Comparison of ENCODE assay signal across 9 cellular contexts in the genomic region with DNA sequence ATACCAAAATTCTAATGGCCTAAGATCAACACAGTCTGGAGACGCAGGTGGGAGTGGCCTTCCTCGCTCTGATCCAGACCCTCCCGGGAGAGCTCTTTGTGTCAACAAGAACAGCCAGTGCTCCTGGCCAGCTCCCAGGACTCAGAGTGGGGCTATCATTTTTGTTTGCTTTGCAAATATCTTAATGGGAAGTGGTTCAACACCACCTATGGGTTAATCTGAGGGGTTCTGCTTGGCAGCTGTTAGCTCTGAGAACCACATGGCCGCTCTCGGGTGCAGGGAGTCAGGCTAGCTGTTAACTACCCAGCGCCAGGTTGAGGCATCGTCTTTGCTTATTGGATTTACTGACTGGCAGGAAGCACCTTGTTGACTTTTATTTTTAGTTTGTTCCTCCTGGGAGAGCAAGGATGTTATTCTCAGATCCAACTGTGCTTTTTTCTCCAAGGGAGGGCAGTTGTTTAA.
DNase-seq lines count a peak whose midpoint lies in the region; ATAC-seq and TF ChIP-seq lines count a peak whose summit lies in the region.
"Had no signal": no experiment of that assay in that cellular context is flagged by ENCODE, and none has a peak within 500 bp of the region (broad histone marks: within the 10 kb centered on the region; RNA-seq: fewer than 3 reads in every experiment).

No MANE protein-coding gene starts in this region.

- H3K27ac ChIP-seq in right lobe of liver, result peak overlapping the region in 2 of 3 donors; percentile 22 to 29
- H3K27ac ChIP-seq in aorta (ENCODE audit: low read depth in 1 of 2, low read length in 2 of 2), result peak overlapping the region in 1 of 2 donors; percentile 59

- peak; percentile 99 for DNase-seq in COR-L47 (lab: John Stamatoyannopoulos, UW)
- DNase-seq in NCI-H1930 (lab: John Stamatoyannopoulos, UW), result peak; percentile 92 to 97
- peak; percentile 82 to 85 (median 84) for DNase-seq in right lobe of liver
- DNase-seq in aorta, result peak; percentile 70 to 85
- DNase-seq in AML-193 (lab: John Stamatoyannopoulos, UW), result no peak
- DNase-seq in inferior parietal cortex (ENCODE audit: extremely low spot score), result no peak
- DNase-seq: activated B cell treated with CpG ODN at 0.5 μM for 24 hours had no signal

- TF ChIP-seq POLR2A in right lobe of liver (IDR thresholded peaks at IDR 0.05), result no peak

- H3K36me3 Mint-ChIP-seq in brain, result no peaks in the 10 kb centered on the region

- H3K9me3 Mint-ChIP-seq in brain, result no peaks in the 10 kb centered on the region
- H3K9me3 Mint-ChIP-seq: activated B cell treated with CpG ODN at 0.5 μM for 24 hours had no signal

- H3K4me3 ChIP-seq in right lobe of liver (peak overlapping the region in 2 of 3 donors; percentile 6 to 10), aorta (ENCODE audit: low read length in 2 of 2) (peak overlapping the region in 1 of 2 donors; percentile 24)

- intact Hi-C loops in right lobe of liver (cut with DNase I) (no loop called here), aorta (cut with DNase I) (no loop called here)

- 3% methylated on average over 5 of the region's 7 CpGs for WGBS in right lobe of liver (ENCODE audit: insufficient coverage, low coverage, low lambda C conversion rate, missing lambda C conversion rate)
- WGBS in aorta, 2 donors, result 2 to 3% methylated on average over 7 of the region's 7 CpGs

- TF ChIP-seq CTCF in brain (conservative IDR thresholded peaks at IDR 0.05) (no peak), right lobe of liver (IDR thresholded peaks at IDR 0.05) (no peak)

- peak overlapping the region in 4 of 5 experiments; percentile 5 to 57 (median 14) for H3K4me3 Mint-ChIP-seq in brain
- H3K4me3 Mint-ChIP-seq: activated B cell treated with CpG ODN at 0.5 μM for 24 hours had no signal

- peaks cover 9% of the 10 kb centered on the region for H3K27me3 Mint-ChIP-seq in brain

- ATAC-seq in right lobe of liver (peak; percentile 96 to 99 (median 97)), aorta (ENCODE audit: low FRiP score) (peak; percentile 80), HG03159 (IDR thresholded peaks at IDR 0.05; ENCODE audit: unreplicated experiment) (no peak)

- H3K4me1 ChIP-seq in right lobe of liver (peaks cover 0 to 7% (median 0%) of the 10 kb centered on the region in 4 donors), aorta (ENCODE audit: control insufficient read depth in 1 of 2, insufficient read depth in 2 of 2, low read length in 2 of 2) (peaks cover 3 to 9% of the 10 kb centered on the region in 2 donors)

- H3K4me1 Mint-ChIP-seq in brain, result peaks cover 22% of the 10 kb centered on the region
- H3K4me1 Mint-ChIP-seq: activated B cell treated with CpG ODN at 0.5 μM for 24 hours had no signal

- H3K27me3 ChIP-seq in right lobe of liver (no peaks in the 10 kb centered on the region), aorta (ENCODE audit: control insufficient read depth in 1 of 2, insufficient read depth in 2 of 2, low read length in 1 of 2) (no peaks in the 10 kb centered on the region)

- no peaks in the 10 kb centered on the region for H3K36me3 ChIP-seq in right lobe of liver
- H3K36me3 ChIP-seq in aorta (ENCODE audit: control insufficient read depth in 1 of 2, insufficient read depth in 2 of 2, low read length in 1 of 2), result no peaks in the 10 kb centered on the region

- H3K27ac Mint-ChIP-seq in brain, result peak overlapping the region in 4 of 5 experiments; percentile 1 to 70 (median 39)
- H3K27ac Mint-ChIP-seq: activated B cell treated with CpG ODN at 0.5 μM for 24 hours had no signal

- no peaks in the 10 kb centered on the region for H3K9me3 ChIP-seq in right lobe of liver
- no peaks in the 10 kb centered on the region for H3K9me3 ChIP-seq in aorta (ENCODE audit: control insufficient read depth, low read length)

Comparison
In these comparisons a context has a peak if more than half of its experiments do, and no peak if none do; other contexts are left out.
1. DNase-seq: peak in COR-L47 (single experiment), NCI-H1930 (2 of 2), right lobe of liver (3 of 3) and aorta (2 of 2); none in AML-193 (0 of 2) and inferior parietal cortex (single experiment).